Comparison of ENCODE assay signal across 11 cellular contexts in genomic region chr14:68959035-68959434, GRCh38. TPM values are rescaled to one million over a fixed set of nuclear protein-coding genes. Genes with fewer than 3 reads are reported as not detected.
DNase-seq lines count a peak whose midpoint lies in the region; ATAC-seq and TF ChIP-seq lines count a peak whose summit lies in the region.
"Had no signal": no experiment of that assay in that cellular context is flagged by ENCODE, and none has a peak within 500 bp of the region (broad histone marks: within the 10 kb centered on the region; RNA-seq: fewer than 3 reads in every experiment).

No MANE protein-coding gene starts in this region.

- H3K36me3 ChIP-seq in BLaER1 treated with 17β-estradiol and CSF1 and Interleukin-3, amounts not matched to agents 10 nM and 100 nM = peaks cover 0 to 46% (median 19%) of the 10 kb centered on the region in 11 experiments; a peak in 16 of 22 replicates
- H3K36me3 ChIP-seq in esophagus squamous epithelium (no peaks in the 10 kb centered on the region), prostate gland (no peaks in the 10 kb centered on the region), neural progenitor cell (no peaks in the 10 kb centered on the region)

- TF ChIP-seq CTCF in esophagus squamous epithelium (IDR thresholded peaks at IDR 0.05) (no peak), prostate gland (IDR thresholded peaks at IDR 0.05) (no peak), neural progenitor cell (IDR thresholded peaks at IDR 0.05) (no peak)

- TF ChIP-seq POLR2A in esophagus squamous epithelium (IDR thresholded peaks at IDR 0.05) (no peak), prostate gland (IDR thresholded peaks at IDR 0.05) (no peak)

- H3K4me1 ChIP-seq in BLaER1 treated with 17β-estradiol and CSF1 and Interleukin-3, amounts not matched to agents 10 nM and 100 nM = peaks cover 63 to 96% (median 72%) of the 10 kb centered on the region in 10 experiments
- H3K4me1 ChIP-seq in esophagus squamous epithelium = peaks cover 26 to 83% (median 51%) of the 10 kb centered on the region in 3 donors
- no peaks in the 10 kb centered on the region for H3K4me1 ChIP-seq in prostate gland (replicated peaks)
- peaks cover 29% of the 10 kb centered on the region for H3K4me1 ChIP-seq in neural progenitor cell

- CTCF ChIA-PET in T-cell (lab: Charles Lee) = no interaction called here

- H3K9me3 Mint-ChIP-seq in T-cell (no peaks in the 10 kb centered on the region), neural progenitor cell (no peaks in the 10 kb centered on the region)
- H3K9me3 Mint-ChIP-seq: activated CD4-positive, alpha-beta memory T cell treated with anti-CD3 and anti-CD28 coated beads, Interleukin-2, amount 10 ng/mL, durations not matched to agents 7 days and 5 days had no signal

- H3K4me3 Mint-ChIP-seq in T-cell (peak overlapping the region in 2 of 3 donors; percentile 22 to 25), neural progenitor cell (no peak overlapping the region)
- H3K4me3 Mint-ChIP-seq: activated CD4-positive, alpha-beta memory T cell treated with anti-CD3 and anti-CD28 coated beads, Interleukin-2, amount 10 ng/mL, durations not matched to agents 7 days and 5 days had no signal

- DNase-seq in T-cell (no peak), esophagus squamous epithelium (lab: John Stamatoyannopoulos, UW) (no peak), prostate gland (ENCODE audit: low spot score) (no peak), neural progenitor cell (ENCODE audit: low spot score) (no peak)
- DNase-seq in stimulated activated CD4-positive, alpha-beta T cell treated with anti-CD3 and anti-CD28 coated beads, Interleukin-1b, Interleukin-23, amount 100 ng/mL, for 48 hours = no peak
- DNase-seq: activated CD4-positive, alpha-beta memory T cell treated with anti-CD3 and anti-CD28 coated beads, Interleukin-2, amount 10 ng/mL, durations not matched to agents 7 days and 5 days; kidney glomerular epithelial cell; NCI-H187 had no signal

- H3K27me3 Mint-ChIP-seq in T-cell (no peaks in the 10 kb centered on the region), neural progenitor cell (ENCODE audit: insufficient read depth, low read depth) (no peaks in the 10 kb centered on the region)
- H3K27me3 Mint-ChIP-seq: activated CD4-positive, alpha-beta memory T cell treated with anti-CD3 and anti-CD28 coated beads, Interleukin-2, amount 10 ng/mL, durations not matched to agents 7 days and 5 days had no signal

- H3K27ac Mint-ChIP-seq in T-cell = peak overlapping the region in 1 of 2 donors; percentile 80
- no peak overlapping the region for H3K27ac Mint-ChIP-seq in neural progenitor cell
- H3K27ac Mint-ChIP-seq: activated CD4-positive, alpha-beta memory T cell treated with anti-CD3 and anti-CD28 coated beads, Interleukin-2, amount 10 ng/mL, durations not matched to agents 7 days and 5 days had no signal

- H3K27ac ChIP-seq in BLaER1 treated with 17β-estradiol and CSF1 and Interleukin-3, amounts not matched to agents 10 nM and 100 nM = no peak overlapping the region
- H3K27ac ChIP-seq in esophagus squamous epithelium (peak overlapping the region; percentile 7 to 90 (median 67)), prostate gland (peak overlapping the region; percentile 57 to 59), neural progenitor cell (no peak overlapping the region)

- H3K4me3 ChIP-seq in BLaER1 treated with 17β-estradiol and CSF1 and Interleukin-3, amounts not matched to agents 10 nM and 100 nM = no peak overlapping the region
- H3K4me3 ChIP-seq in esophagus squamous epithelium (no peak overlapping the region), prostate gland (no peak overlapping the region), neural progenitor cell (no peak overlapping the region)

- intact Hi-C loops in esophagus squamous epithelium (cut with DNase I) (no loop called here), prostate gland (cut with DNase I) (no loop called here)

- H3K36me3 Mint-ChIP-seq in T-cell = peaks cover 17% of the 10 kb centered on the region
- H3K36me3 Mint-ChIP-seq in neural progenitor cell = peaks cover 12% of the 10 kb centered on the region

- peak overlapping the region in 2 of 11 experiments; percentile 24 to 39; a peak in 1 of 22 replicates for H3K9ac ChIP-seq in BLaER1 treated with 17β-estradiol and CSF1 and Interleukin-3, amounts not matched to agents 10 nM and 100 nM
- H3K9ac ChIP-seq in neural progenitor cell = no peak overlapping the region

- peaks cover 53 to 100% (median 95%) of the 10 kb centered on the region in 11 experiments for H4K20me1 ChIP-seq in BLaER1 treated with 17β-estradiol and CSF1 and Interleukin-3, amounts not matched to agents 10 nM and 100 nM
- peaks cover 53% of the 10 kb centered on the region for H4K20me1 ChIP-seq in neural progenitor cell (ENCODE audit: low read depth)

- no peaks in the 10 kb centered on the region for H3K27me3 ChIP-seq in BLaER1 treated with 17β-estradiol and CSF1 and Interleukin-3, amounts not matched to agents 10 nM and 100 nM
- H3K27me3 ChIP-seq in esophagus squamous epithelium (no peaks in the 10 kb centered on the region), prostate gland (replicated peaks; ENCODE audit: insufficient read depth) (no peaks in the 10 kb centered on the region), neural progenitor cell (no peaks in the 10 kb centered on the region)

- no peak overlapping the region for H2AFZ ChIP-seq in neural progenitor cell (replicated peaks)

- POLR2A ChIA-PET in T-cell (lab: Charles Lee) = interaction anchor here (0.5 to 1.7 kb wide), 3 partner anchors 10 to 674 kb away, joined by 3 to 9 read pairs (median 6); no protein-coding TSS in a partner anchor

- no peak for ATAC-seq in T-cell (replicated peaks in 1 of 4)
- ATAC-seq in GM21390 (IDR thresholded peaks at IDR 0.05; ENCODE audit: unreplicated experiment) = no peak
- no peak for ATAC-seq in GM19351 (IDR thresholded peaks at IDR 0.05; ENCODE audit: unreplicated experiment)

- peaks cover 10% of the 10 kb centered on the region for H3F3A ChIP-seq in neural progenitor cell (ENCODE audit: low read depth)

- peaks cover 99% of the 10 kb centered on the region for H3K79me2 ChIP-seq in neural progenitor cell (ENCODE audit: low read depth)

- H3K4me2 ChIP-seq in BLaER1 treated with 17β-estradiol and CSF1 and Interleukin-3, amounts not matched to agents 10 nM and 100 nM = peak overlapping the region; percentile 33 to 89 (median 67)
- no peak overlapping the region for H3K4me2 ChIP-seq in neural progenitor cell

- peaks cover 88 to 96% (median 93%) of the 10 kb centered on the region in 3 donors for H3K4me1 Mint-ChIP-seq in T-cell
- H3K4me1 Mint-ChIP-seq in neural progenitor cell = peaks cover 46% of the 10 kb centered on the region

- WGBS in esophagus squamous epithelium, 2 donors = 35 to 45% methylated on average over 3 to 4 of the region's 4 CpGs
- WGBS in prostate gland = 21% methylated on average over 4 of the region's 4 CpGs

- H3K9me3 ChIP-seq in BLaER1 treated with 17β-estradiol and CSF1 and Interleukin-3, amounts not matched to agents 10 nM and 100 nM (replicated peaks in 1 of 11) = no peaks in the 10 kb centered on the region
- H3K9me3 ChIP-seq in esophagus squamous epithelium (no peaks in the 10 kb centered on the region), prostate gland (no peaks in the 10 kb centered on the region), neural progenitor cell (ENCODE audit: low read depth) (no peaks in the 10 kb centered on the region)

RNA-seq across cellular contexts. Expression of gene ACTN1, which starts 20.1 kb away (rescaled TPM):
- 100 to 1,000 TPM in 4 of 5 donors, 10 to 100 TPM in 1; 84.8 to 219 (median 122) TPM for total RNA-seq in T-cell
- total RNA-seq in esophagus squamous epithelium = 100 to 1,000 TPM; 118 to 145 (median 131) TPM
- 100 to 1,000 TPM; 197 to 240 TPM for total RNA-seq in prostate gland
- 70.7 and 97.7 TPM in 2 replicates for total RNA-seq in neural progenitor cell (ENCODE audit: low replicate concordance)

Comparison
In these comparisons a context has a peak if more than half of its experiments do, and no peak if none do; other contexts are left out.
1. H3K27ac ChIP-seq: peak in esophagus squamous epithelium (4 of 4) and prostate gland (2 of 2); none in BLaER1 treated with 17β-estradiol and CSF1 and Interleukin-3, amounts not matched to agents 10 nM and 100 nM (0 of 11) and neural progenitor cell (single experiment).